In genomic region chr1:80929868-80930508, GRCh38 we compare ENCODE assay signal across 20 cellular contexts.
DNase-seq lines count a peak whose midpoint lies in the region; ATAC-seq, FAIRE-seq and TF ChIP-seq lines count a peak whose summit lies in the region.
"Had no signal": no experiment of that assay in that cellular context is flagged by ENCODE, and none has a peak within 500 bp of the region (broad histone marks: within the 10 kb centered on the region; RNA-seq: fewer than 3 reads in every experiment).

No MANE protein-coding gene starts in this region.

- ATAC-seq in right lobe of liver (peak; percentile 50 to 76 (median 61)), mucosa of descending colon (no peak)

- no peaks in the 10 kb centered on the region for H3K4me1 ChIP-seq in right lobe of liver
- H3K4me1 ChIP-seq in mucosa of descending colon (ENCODE audit: low read depth), result no peaks in the 10 kb centered on the region
- H3K4me1 ChIP-seq: Caco-2 had no signal

- H3K4me3 ChIP-seq in bronchial epithelial cell (ENCODE audit: low read depth, low read length) (no peak overlapping the region), right lobe of liver (no peak overlapping the region), mucosa of descending colon (no peak overlapping the region)

- intact Hi-C loops in right lobe of liver (cut with DNase I), result no loop called here
- intact Hi-C loops in mucosa of descending colon (cut with DNase I, micrococcal nuclease), result no loop called here

- H3K27me3 ChIP-seq in bronchial epithelial cell (ENCODE audit: control insufficient read depth, insufficient read depth, low read length), result no peaks in the 10 kb centered on the region
- H3K27me3 ChIP-seq in right lobe of liver, result no peaks in the 10 kb centered on the region

- no peak overlapping the region for H3K27ac ChIP-seq in right lobe of liver
- H3K27ac ChIP-seq: HL-60 had no signal

- H3K36me3 ChIP-seq in bronchial epithelial cell (ENCODE audit: control insufficient read depth, insufficient read depth, low read length) (no peaks in the 10 kb centered on the region), right lobe of liver (no peaks in the 10 kb centered on the region), mucosa of descending colon (ENCODE audit: low read depth) (no peaks in the 10 kb centered on the region)

- DNase-seq in NCI-H1105 treated with DMSO at 0.1 percent for 48 hours (lab: John Stamatoyannopoulos, UW) (peak; percentile 15), NCI-H1105 (lab: John Stamatoyannopoulos, UW) (no peak), bronchial epithelial cell (ENCODE audit: low read depth) (no peak), right lobe of liver (no peak), NCI-H1417 treated with DMSO at 0.1 percent for 48 hours (lab: John Stamatoyannopoulos, UW) (no peak), mucosa of descending colon (no peak), LoVo (ENCODE audit: low spot score) (no peak)
- DNase-seq: 8988T; CD4-positive, CD25-positive, alpha-beta regulatory T cell; Kasumi-1; NCI-H187 treated with DMSO at 0.1 percent for 48 hours; NCI-H226; NCI-H524; Right ventricle myocardium superior; SK-N-SH had no signal

- 43% methylated on average over 1 of the region's 3 CpGs for WGBS in right lobe of liver (ENCODE audit: insufficient coverage, low coverage, low lambda C conversion rate, missing lambda C conversion rate)

- no peaks in the 10 kb centered on the region for H3K9me3 ChIP-seq in right lobe of liver
- H3K9me3 ChIP-seq in mucosa of descending colon, result peaks cover 21% of the 10 kb centered on the region
- H3K9me3 ChIP-seq: Caco-2 had no signal

- TF ChIP-seq CTCF in LNCAP (IDR thresholded peaks at IDR 0.05) (peak; percentile 10; the same call in 1 of the 2 replicates), bronchial epithelial cell (IDR thresholded peaks at IDR 0.05; ENCODE audit: insufficient read depth, low read length, severe bottlenecking) (no peak), right lobe of liver (IDR thresholded peaks at IDR 0.05) (peak in 1 of 4 donors; percentile 9), mucosa of descending colon (IDR thresholded peaks at IDR 0.05) (no peak)

- peak; percentile 96 for FAIRE-seq in bronchial epithelial cell (lab: Jason Lieb, UNC)
- FAIRE-seq: H54, HTR-8/SVneo had no signal

- no peak for TF ChIP-seq POLR2A in right lobe of liver (IDR thresholded peaks at IDR 0.05)
